Comparison of ENCODE assay signal across 10 cellular contexts in the genomic region with DNA sequence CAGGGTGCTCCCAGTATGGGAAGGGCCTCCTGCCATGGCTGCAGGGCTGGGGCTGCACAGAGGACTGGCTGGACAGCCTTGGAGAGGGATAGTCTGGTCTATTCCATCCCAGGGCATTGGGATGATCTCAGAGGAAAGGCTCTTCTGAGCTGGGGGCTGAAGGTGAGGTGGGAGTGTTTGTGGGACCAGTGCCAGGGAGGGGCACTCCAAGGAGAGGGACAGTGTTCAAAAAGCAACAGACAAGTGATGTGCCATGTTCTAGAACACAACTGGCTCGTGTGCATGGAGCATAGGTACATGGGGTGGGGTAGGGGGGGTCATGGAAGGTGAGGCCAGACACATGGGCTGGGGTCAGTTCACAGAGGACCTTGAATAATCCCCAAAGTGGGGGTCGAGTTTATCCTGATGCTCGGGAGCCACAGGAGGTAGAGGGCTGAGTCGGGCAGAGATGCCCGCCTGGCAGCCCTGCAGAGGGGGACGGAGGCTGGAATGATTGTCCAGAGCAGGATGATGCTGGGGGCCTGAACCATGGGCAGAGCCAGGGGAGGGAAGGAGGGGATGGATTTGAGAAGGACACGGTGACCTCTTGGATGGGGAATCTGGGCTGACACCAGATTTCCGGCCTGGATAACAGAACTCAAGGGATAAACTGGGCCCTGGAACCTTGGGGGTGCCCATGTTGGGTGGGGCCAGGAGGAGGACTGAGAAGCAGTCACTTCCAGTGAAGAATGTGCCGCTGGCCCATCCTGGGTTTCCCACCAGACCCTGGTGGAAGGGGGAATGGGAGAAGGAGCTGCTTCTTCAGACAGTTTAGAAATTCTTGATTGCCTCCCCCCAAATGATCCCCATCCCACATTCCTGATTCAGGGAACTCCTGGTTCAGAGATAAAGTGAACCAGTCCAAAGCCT. TPM values are rescaled to one million over a fixed set of nuclear protein-coding genes. Genes with fewer than 3 reads are reported as not detected.
DNase-seq lines count a peak whose midpoint lies in the region; ATAC-seq and TF ChIP-seq lines count a peak whose summit lies in the region.
"Had no signal": no experiment of that assay in that cellular context is flagged by ENCODE, and none has a peak within 500 bp of the region (broad histone marks: within the 10 kb centered on the region; RNA-seq: fewer than 3 reads in every experiment).

No MANE protein-coding gene starts in this region.

- no peaks in the 10 kb centered on the region for H3K79me2 ChIP-seq in DOHH2 (ENCODE audit: control insufficient read depth, low read length)

- H3K9me3 Mint-ChIP-seq in mesothelial cell of epicardium: no peaks in the 10 kb centered on the region
- H3K9me3 Mint-ChIP-seq: activated CD8-positive, alpha-beta T cell treated with anti-CD3 and anti-CD28 coated beads for 36 hours had no signal

- no peak overlapping the region for H3K27ac ChIP-seq in DOHH2 (ENCODE audit: low read depth, low read length)

- H3K27me3 ChIP-seq in DOHH2 (ENCODE audit: control insufficient read depth, low read length): peaks cover 5% of the 10 kb centered on the region; the same call in 1 of the 2 replicates

- no peaks in the 10 kb centered on the region for H3K36me3 ChIP-seq in DOHH2 (ENCODE audit: control insufficient read depth, low read length)

- H3K36me3 Mint-ChIP-seq in T-helper 17 cell (ENCODE audit: low read depth) (peaks cover 5% of the 10 kb centered on the region), mesothelial cell of epicardium (no peaks in the 10 kb centered on the region)

- no peak overlapping the region; the same call in 1 of the 2 replicates for H3K4me3 ChIP-seq in DOHH2 (ENCODE audit: low read length)

- H3K9me2 ChIP-seq in DOHH2 (replicated peaks; ENCODE audit: control insufficient read depth, low read length): no peaks in the 10 kb centered on the region

- no peaks in the 10 kb centered on the region for H4K20me1 ChIP-seq in DOHH2 (ENCODE audit: control insufficient read depth, insufficient read depth, low read depth, low read length)

- H3F3A ChIP-seq in DOHH2 (ENCODE audit: control insufficient read depth, insufficient read depth): no peaks in the 10 kb centered on the region

- no peaks in the 10 kb centered on the region for H3K9me3 ChIP-seq in DOHH2 (ENCODE audit: control insufficient read depth, insufficient read depth, low read length)
- no peaks in the 10 kb centered on the region for H3K9me3 ChIP-seq in T-helper 17 cell (ENCODE audit: control insufficient read depth, low read length, poor library complexity, severe bottlenecking)

- peaks cover 7% of the 10 kb centered on the region for H3K4me1 Mint-ChIP-seq in T-helper 17 cell
- H3K4me1 Mint-ChIP-seq in mesothelial cell of epicardium: peaks cover 26% of the 10 kb centered on the region

- peak overlapping the region; percentile 72; the same call in 1 of the 2 replicates for H3K4me2 ChIP-seq in DOHH2 (ENCODE audit: low read length)

- H3K27ac Mint-ChIP-seq in T-helper 17 cell (no peak overlapping the region), mesothelial cell of epicardium (no peak overlapping the region)
- H3K27ac Mint-ChIP-seq: activated CD8-positive, alpha-beta T cell treated with anti-CD3 and anti-CD28 coated beads for 36 hours had no signal

- DNase-seq in AG08396 (ENCODE audit: low spot score): peak; percentile 2
- DNase-seq in T-helper 17 cell: no peak
- DNase-seq in mesothelial cell of epicardium (ENCODE audit: low spot score in 2 of 2, unreplicated experiment in 2 of 2): no peak
- no peak for DNase-seq in stimulated activated CD4-positive, alpha-beta T cell treated with anti-CD3 and anti-CD28 coated beads, Interleukin-15, amount 100 ng/mL, for 24 hours
- DNase-seq in foreskin melanocyte: no peak
- DNase-seq in NOMO-1 treated with dmso at 0.1 percent for 144 hours (lab: John Stamatoyannopoulos, UW; ENCODE audit: unreplicated experiment): no peak
- DNase-seq: activated CD8-positive, alpha-beta T cell treated with anti-CD3 and anti-CD28 coated beads for 36 hours; dermis blood vessel endothelial cell had no signal

- H3K4me1 ChIP-seq in DOHH2 (ENCODE audit: control insufficient read depth, low read length): peaks cover 61% of the 10 kb centered on the region

- TF ChIP-seq CTCF in DOHH2 (IDR thresholded peaks at IDR 0.05; ENCODE audit: low read depth, low read length, poor library complexity, severe bottlenecking) (no peak), mesothelial cell of epicardium (IDR thresholded peaks at IDR 0.05; ENCODE audit: unreplicated experiment) (no peak)

- peaks cover 19% of the 10 kb centered on the region for H3K27me3 Mint-ChIP-seq in T-helper 17 cell
- H3K27me3 Mint-ChIP-seq in mesothelial cell of epicardium (ENCODE audit: low read depth): peaks cover 13% of the 10 kb centered on the region

- H3K4me3 Mint-ChIP-seq in T-helper 17 cell (peak overlapping the region; percentile 87), mesothelial cell of epicardium (peak overlapping the region; percentile 43)

- ATAC-seq in T-helper 17 cell (no peak), GM18868 (IDR thresholded peaks at IDR 0.05; ENCODE audit: unreplicated experiment) (no peak)

RNA-seq across cellular contexts. Expression of gene NEURL1, which starts 50.4 kb away (rescaled TPM):
- total RNA-seq in T-helper 17 cell: 1 to 10 TPM in 1 of 2 donors, under 1 TPM in 1; 0.50 to 1.1 TPM
- total RNA-seq in mesothelial cell of epicardium: 0.40 to 0.88 TPM (median 0.54 TPM) in 3 replicates
- total RNA-seq: dermis blood vessel endothelial cell had no signal
